Comparison of ENCODE assay signal across 31 cellular contexts in genomic region chr22:39729141-39729934, GRCh38.
"Had no signal": no experiment of that assay in that cellular context is flagged by ENCODE, and none has a peak within 500 bp of the region (broad histone marks: within the 10 kb centered on the region; RNA-seq: fewer than 3 reads in every experiment).

No MANE protein-coding gene starts in this region.

- H3K4me1 ChIP-seq: breast epithelium, parathyroid adenoma, psoas muscle, vagina had no signal

- H3K4me3 Mint-ChIP-seq: activated CD4-positive, alpha-beta memory T cell treated with anti-CD3 and anti-CD28 coated beads for 36 hours; activated CD4-positive, alpha-beta T cell treated with anti-CD3 and anti-CD28 coated beads, Interleukin-2, amount 10 ng/mL, durations not matched to agents 24 days and 14 days; activated naive CD4-positive, alpha-beta T cell treated with anti-CD3 and anti-CD28 coated beads, Interleukin-2, amount 10 ng/mL, durations not matched to agents 7 days and 5 days; activated T-helper 1 cell treated with anti-CD3 and anti-CD28 coated beads, Interleukin-12 subunit alpha, Interleukin-12 subunit beta, Interleukin-2, Interleukin-4 antibody, amounts not matched to agents 30 ng/mL and 10 ng/mL and 1 ng/mL, durations not matched to agents 14 hours and 24 hours and 36 hours; central memory CD8-positive, alpha-beta T cell; stimulated activated memory B cell treated with anti-CD40 and anti-IgM and Interleukin-4, amounts not matched to agents 10 μg/mL and 1 μg/mL and 100 μg/mL, for 72 hours; stimulated activated naive CD8-positive, alpha-beta T cell treated with anti-CD3 and anti-CD28 coated beads, Interleukin-15, amount 100 ng/mL, for 72 hours; T-helper 17 cell; type B pancreatic cell had no signal

- H3K9me3 ChIP-seq: breast epithelium, psoas muscle, vagina had no signal

- H3K27me3 ChIP-seq: breast epithelium, hepatocyte, vagina had no signal

- H3K9me3 Mint-ChIP-seq: activated CD4-positive, alpha-beta memory T cell treated with anti-CD3 and anti-CD28 coated beads for 36 hours; activated CD4-positive, alpha-beta T cell treated with anti-CD3 and anti-CD28 coated beads, Interleukin-2, amount 10 ng/mL, durations not matched to agents 24 days and 14 days; activated naive CD4-positive, alpha-beta T cell treated with anti-CD3 and anti-CD28 coated beads, Interleukin-2, amount 10 ng/mL, durations not matched to agents 7 days and 5 days; activated T-helper 1 cell treated with anti-CD3 and anti-CD28 coated beads, Interleukin-12 subunit alpha, Interleukin-12 subunit beta, Interleukin-2, Interleukin-4 antibody, amounts not matched to agents 30 ng/mL and 10 ng/mL and 1 ng/mL, durations not matched to agents 14 hours and 24 hours and 36 hours; central memory CD8-positive, alpha-beta T cell; stimulated activated memory B cell treated with anti-CD40 and anti-IgM and Interleukin-4, amounts not matched to agents 10 μg/mL and 1 μg/mL and 100 μg/mL, for 72 hours; stimulated activated naive CD8-positive, alpha-beta T cell treated with anti-CD3 and anti-CD28 coated beads, Interleukin-15, amount 100 ng/mL, for 72 hours; type B pancreatic cell had no signal

- DNase-seq: activated CD4-positive, alpha-beta memory T cell treated with anti-CD3 and anti-CD28 coated beads for 36 hours; activated CD4-positive, alpha-beta T cell treated with anti-CD3 and anti-CD28 coated beads, Interleukin-2, amount 10 ng/mL, durations not matched to agents 24 days and 14 days; activated CD4-positive, CD25-positive, alpha-beta regulatory T cell treated with anti-CD3 and anti-CD28 coated beads, Interleukin-2, amount 50 U/mL, for 72 hours; activated effector memory CD4-positive, alpha-beta T cell treated with anti-CD3 and anti-CD28 coated beads, Interleukin-2, amount 50 U/mL, for 16 hours; activated naive CD4-positive, alpha-beta T cell treated with anti-CD3 and anti-CD28 coated beads, Interleukin-2, amount 10 ng/mL, durations not matched to agents 7 days and 5 days; activated T-cell treated with anti-CD3 and anti-CD28 coated beads for 4 hours; dermis blood vessel endothelial cell; effector CD8-positive, alpha-beta T cell; left cardiac atrium; left ventricle myocardium superior; mammary epithelial cell; nucleus accumbens; psoas muscle; stimulated activated CD4-positive, alpha-beta T cell treated with anti-CD3 and anti-CD28 coated beads, Interleukin-1b, Interleukin-23, amount 100 ng/mL, for 48 hours; stimulated activated CD4-positive, alpha-beta T cell treated with anti-CD3 and anti-CD28 coated beads, Interleukin-4, amount 100 ng/mL, for 4 hours; stimulated activated CD8-positive, alpha-beta memory T cell treated with anti-CD3 and anti-CD28 coated beads, Interleukin-4, amount 100 ng/mL, for 48 hours; stimulated activated naive CD8-positive, alpha-beta T cell treated with anti-CD3 and anti-CD28 coated beads, Interleukin-15, amount 100 ng/mL, for 72 hours; substantia nigra; T-helper 17 cell; T1000 had no signal

- H3K27ac ChIP-seq: breast epithelium, hepatocyte, parathyroid adenoma, psoas muscle, vagina had no signal

- H3K36me3 Mint-ChIP-seq: activated CD4-positive, alpha-beta memory T cell treated with anti-CD3 and anti-CD28 coated beads for 36 hours; activated naive CD4-positive, alpha-beta T cell treated with anti-CD3 and anti-CD28 coated beads, Interleukin-2, amount 10 ng/mL, durations not matched to agents 7 days and 5 days; stimulated activated memory B cell treated with anti-CD40 and anti-IgM and Interleukin-4, amounts not matched to agents 10 μg/mL and 1 μg/mL and 100 μg/mL, for 72 hours; type B pancreatic cell had no signal

- H3K4me1 Mint-ChIP-seq: activated CD4-positive, alpha-beta T cell treated with anti-CD3 and anti-CD28 coated beads, Interleukin-2, amount 10 ng/mL, durations not matched to agents 24 days and 14 days; activated naive CD4-positive, alpha-beta T cell treated with anti-CD3 and anti-CD28 coated beads, Interleukin-2, amount 10 ng/mL, durations not matched to agents 7 days and 5 days; central memory CD8-positive, alpha-beta T cell; stimulated activated memory B cell treated with anti-CD40 and anti-IgM and Interleukin-4, amounts not matched to agents 10 μg/mL and 1 μg/mL and 100 μg/mL, for 72 hours; stimulated activated naive CD8-positive, alpha-beta T cell treated with anti-CD3 and anti-CD28 coated beads, Interleukin-15, amount 100 ng/mL, for 72 hours; T-helper 17 cell had no signal

- H3K27me3 Mint-ChIP-seq: central memory CD8-positive, alpha-beta T cell had no signal

- ATAC-seq: left cardiac atrium; left ventricle myocardium superior; psoas muscle; stimulated activated memory B cell treated with anti-CD40 and anti-IgM and Interleukin-4, amounts not matched to agents 10 μg/mL and 1 μg/mL and 100 μg/mL, for 72 hours; stimulated activated naive CD8-positive, alpha-beta T cell treated with anti-CD3 and anti-CD28 coated beads, Interleukin-15, amount 100 ng/mL, for 72 hours; T-helper 17 cell had no signal

- H3K27ac Mint-ChIP-seq: activated CD4-positive, alpha-beta memory T cell treated with anti-CD3 and anti-CD28 coated beads for 36 hours; activated CD4-positive, alpha-beta T cell treated with anti-CD3 and anti-CD28 coated beads, Interleukin-2, amount 10 ng/mL, durations not matched to agents 24 days and 14 days; activated naive CD4-positive, alpha-beta T cell treated with anti-CD3 and anti-CD28 coated beads, Interleukin-2, amount 10 ng/mL, durations not matched to agents 7 days and 5 days; activated T-helper 1 cell treated with anti-CD3 and anti-CD28 coated beads, Interleukin-12 subunit alpha, Interleukin-12 subunit beta, Interleukin-2, Interleukin-4 antibody, amounts not matched to agents 30 ng/mL and 10 ng/mL and 1 ng/mL, durations not matched to agents 14 hours and 24 hours and 36 hours; stimulated activated memory B cell treated with anti-CD40 and anti-IgM and Interleukin-4, amounts not matched to agents 10 μg/mL and 1 μg/mL and 100 μg/mL, for 72 hours; T-helper 17 cell; type B pancreatic cell had no signal

- FAIRE-seq: frontal cortex, keratinocyte had no signal

- H3K9ac ChIP-seq: parathyroid adenoma had no signal

- H2AFZ ChIP-seq: hepatocyte, parathyroid adenoma had no signal

- H3K4me3 ChIP-seq: breast epithelium, hepatocyte, psoas muscle, smooth muscle cell, vagina had no signal

- H3K36me3 ChIP-seq: breast epithelium, vagina had no signal

- H3K79me2 ChIP-seq: hepatocyte, parathyroid adenoma had no signal

- H3K4me2 ChIP-seq: hepatocyte, smooth muscle cell had no signal
